In the genomic region with DNA sequence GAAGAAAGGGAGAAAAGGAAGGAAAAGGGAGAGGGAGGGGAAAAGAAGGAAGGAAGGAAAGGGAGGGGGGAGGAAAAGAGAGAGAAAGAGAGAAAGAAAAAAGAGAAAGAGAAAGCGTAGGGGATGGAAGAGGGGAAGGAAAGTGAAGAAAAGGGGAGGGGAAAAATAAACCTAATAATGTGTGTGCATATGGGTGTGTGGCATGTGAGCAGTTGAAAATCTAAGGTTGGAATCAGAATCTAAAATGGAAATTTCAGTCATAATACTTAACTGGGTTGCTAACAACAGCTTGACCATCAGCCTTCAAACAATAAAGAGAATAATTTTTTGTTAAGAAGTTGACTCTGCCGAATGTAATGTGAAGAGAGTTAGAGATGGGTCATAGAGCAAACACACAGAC, we compare ENCODE assay signal across 38 cellular contexts.
"Had no signal": no experiment of that assay in that cellular context is flagged by ENCODE, and none has a peak within 500 bp of the region (broad histone marks: within the 10 kb centered on the region; RNA-seq: fewer than 3 reads in every experiment).

No MANE protein-coding gene starts in this region.

- DNase-seq: activated CD4-positive, alpha-beta memory T cell treated with anti-CD3 and anti-CD28 coated beads, Interleukin-2, amount 10 ng/mL, durations not matched to agents 7 days and 5 days; activated CD4-positive, alpha-beta T cell treated with anti-CD3 and anti-CD28 coated beads for 1 hour; activated CD4-positive, alpha-beta T cell treated with anti-CD3 and anti-CD28 coated beads for 36 hours; activated CD4-positive, alpha-beta T cell treated with anti-CD3 and anti-CD28 coated beads for 48 hours; activated CD4-positive, alpha-beta T cell treated with anti-CD3 and anti-CD28 coated beads, Interleukin-2, amount 10 ng/mL, durations not matched to agents 7 days and 5 days; activated CD4-positive, alpha-beta T cell treated with anti-CD3 and anti-CD28 coated beads, Interleukin-2, amount 50 U/mL, for 48 hours; activated CD4-positive, CD25-positive, alpha-beta regulatory T cell; activated CD8-positive, alpha-beta memory T cell treated with anti-CD3 and anti-CD28 coated beads for 24 hours; activated CD8-positive, alpha-beta memory T cell treated with anti-CD3 and anti-CD28 coated beads, Interleukin-2, amount 10 ng/mL, durations not matched to agents 7 days and 5 days; activated CD8-positive, alpha-beta memory T cell treated with anti-CD3 and anti-CD28 coated beads, Interleukin-2, amount 50 U/mL, for 48 hours; activated CD8-positive, alpha-beta T cell treated with anti-CD3 and anti-CD28 coated beads, Interleukin-2, amount 10 ng/mL, durations not matched to agents 7 days and 5 days; activated effector memory CD4-positive, alpha-beta T cell treated with Interleukin-2 at 50 U/mL for 16 hours; activated gamma-delta T cell; activated naive CD4-positive, alpha-beta T cell treated with anti-CD3 and anti-CD28 coated beads, Interleukin-2, amount 10 ng/mL, durations not matched to agents 7 days and 5 days; activated naive CD4-positive, alpha-beta T cell treated with Interleukin-2 at 50 U/mL for 16 hours; activated naive CD8-positive, alpha-beta T cell treated with anti-CD3 and anti-CD28 coated beads, Interleukin-2, amount 10 ng/mL, durations not matched to agents 7 days and 5 days; activated naive CD8-positive, alpha-beta T cell treated with anti-CD3 and anti-CD28 coated beads, Interleukin-2, amount 50 U/mL, for 24 hours; activated T-cell treated with anti-CD3 and anti-CD28 coated beads, Interleukin-2, amount 50 U/mL, for 24 hours; activated T-cell treated with anti-CD3 and anti-CD28 coated beads, Interleukin-2, amount 50 U/mL, for 48 hours; amygdala; anterior cingulate cortex; caudate nucleus; cerebellar nuclear complex; T-helper 2 cell; T-helper 9 cell had no signal

- H3K4me3 ChIP-seq: ascending aorta, cardiac muscle cell had no signal

- H3K27me3 ChIP-seq: ascending aorta had no signal

- H3K9me3 Mint-ChIP-seq: activated CD4-positive, alpha-beta memory T cell treated with anti-CD3 and anti-CD28 coated beads, Interleukin-2, amount 10 ng/mL, durations not matched to agents 7 days and 5 days; activated CD4-positive, alpha-beta T cell treated with anti-CD3 and anti-CD28 coated beads, Interleukin-2, amount 10 ng/mL, durations not matched to agents 7 days and 5 days; activated naive CD4-positive, alpha-beta T cell treated with anti-CD3 and anti-CD28 coated beads, Interleukin-2, amount 10 ng/mL, durations not matched to agents 7 days and 5 days; activated naive CD4-positive, alpha-beta T cell treated with anti-CD3 and anti-CD28 coated beads, Interleukin-2, amount 50 U/mL, for 24 hours; activated naive CD8-positive, alpha-beta T cell treated with anti-CD3 and anti-CD28 coated beads, Interleukin-2, amount 10 ng/mL, durations not matched to agents 7 days and 5 days; activated naive CD8-positive, alpha-beta T cell treated with anti-CD3 and anti-CD28 coated beads, Interleukin-2, amount 50 U/mL, for 24 hours; activated T-cell treated with anti-CD3 and anti-CD28 coated beads, Interleukin-2, amount 50 U/mL, for 24 hours; activated T-helper 2 cell treated with anti-CD3 and anti-CD28 coated beads, Interferon-gamma antibody, Interleukin-2, Interleukin-4, amounts not matched to agents 10 μg/mL and 5 μg/mL and 100 μg/mL, durations not matched to agents 14 hours and 24 hours and 36 hours; central memory CD8-positive, alpha-beta T cell; T-helper 1 cell treated with Interleukin-12 subunit alpha and Interleukin-12 subunit beta and Interleukin-4 antibody, amounts not matched to agents 30 μg/mL and 1 μg/mL, for 36 hours; T-helper 2 cell treated with Interferon-gamma antibody and Interleukin-4, amounts not matched to agents 5 μg/mL and 100 μg/mL, for 36 hours had no signal

- ATAC-seq: activated CD4-positive, alpha-beta T cell treated with anti-CD3 and anti-CD28 coated beads for 36 hours; activated CD4-positive, CD25-positive, alpha-beta regulatory T cell treated with anti-CD3 and anti-CD28 coated beads, Interleukin-2, amount 50 U/mL, for 24 hours; activated CD8-positive, alpha-beta memory T cell treated with anti-CD3 and anti-CD28 coated beads, Interleukin-2, amount 10 ng/mL, durations not matched to agents 7 days and 5 days; activated CD8-positive, alpha-beta T cell treated with anti-CD3 and anti-CD28 coated beads, Interleukin-2, amount 10 ng/mL, durations not matched to agents 7 days and 5 days; activated naive CD8-positive, alpha-beta T cell treated with anti-CD3 and anti-CD28 coated beads, Interleukin-2, amount 50 U/mL, for 24 hours had no signal

- FAIRE-seq: bronchial epithelial cell, TTC549 had no signal

- H3K27ac ChIP-seq: ascending aorta, cardiac muscle cell, VCaP had no signal

- H3K36me3 ChIP-seq: ascending aorta, cardiac muscle cell had no signal

- H3K27ac Mint-ChIP-seq: activated CD4-positive, alpha-beta memory T cell treated with anti-CD3 and anti-CD28 coated beads, Interleukin-2, amount 10 ng/mL, durations not matched to agents 7 days and 5 days; activated CD4-positive, alpha-beta T cell treated with anti-CD3 and anti-CD28 coated beads for 36 hours; activated CD4-positive, alpha-beta T cell treated with anti-CD3 and anti-CD28 coated beads, Interleukin-2, amount 10 ng/mL, durations not matched to agents 7 days and 5 days; activated CD8-positive, alpha-beta memory T cell treated with anti-CD3 and anti-CD28 coated beads, Interleukin-2, amount 10 ng/mL, durations not matched to agents 7 days and 5 days; activated CD8-positive, alpha-beta T cell treated with anti-CD3 and anti-CD28 coated beads, Interleukin-2, amount 10 ng/mL, durations not matched to agents 7 days and 5 days; activated naive CD4-positive, alpha-beta T cell treated with anti-CD3 and anti-CD28 coated beads, Interleukin-2, amount 10 ng/mL, durations not matched to agents 7 days and 5 days; activated naive CD4-positive, alpha-beta T cell treated with anti-CD3 and anti-CD28 coated beads, Interleukin-2, amount 50 U/mL, for 24 hours; activated naive CD8-positive, alpha-beta T cell; activated naive CD8-positive, alpha-beta T cell treated with anti-CD3 and anti-CD28 coated beads, Interleukin-2, amount 10 ng/mL, durations not matched to agents 7 days and 5 days; activated naive CD8-positive, alpha-beta T cell treated with anti-CD3 and anti-CD28 coated beads, Interleukin-2, amount 50 U/mL, for 24 hours; activated T-cell treated with anti-CD3 and anti-CD28 coated beads, Interleukin-2, amount 50 U/mL, for 24 hours; activated T-helper 2 cell treated with anti-CD3 and anti-CD28 coated beads, Interferon-gamma antibody, Interleukin-2, Interleukin-4, amounts not matched to agents 10 μg/mL and 5 μg/mL and 100 μg/mL, durations not matched to agents 14 hours and 24 hours and 36 hours; brain; T-helper 1 cell treated with Interleukin-12 subunit alpha and Interleukin-12 subunit beta and Interleukin-4 antibody, amounts not matched to agents 30 μg/mL and 1 μg/mL, for 36 hours; T-helper 2 cell treated with Interferon-gamma antibody and Interleukin-4, amounts not matched to agents 5 μg/mL and 100 μg/mL, for 36 hours had no signal

- H3K4me3 Mint-ChIP-seq: activated CD4-positive, alpha-beta memory T cell treated with anti-CD3 and anti-CD28 coated beads, Interleukin-2, amount 10 ng/mL, durations not matched to agents 7 days and 5 days; activated CD4-positive, alpha-beta T cell treated with anti-CD3 and anti-CD28 coated beads for 36 hours; activated CD4-positive, alpha-beta T cell treated with anti-CD3 and anti-CD28 coated beads, Interleukin-2, amount 10 ng/mL, durations not matched to agents 7 days and 5 days; activated CD8-positive, alpha-beta memory T cell treated with anti-CD3 and anti-CD28 coated beads, Interleukin-2, amount 10 ng/mL, durations not matched to agents 7 days and 5 days; activated CD8-positive, alpha-beta T cell treated with anti-CD3 and anti-CD28 coated beads, Interleukin-2, amount 10 ng/mL, durations not matched to agents 7 days and 5 days; activated naive CD4-positive, alpha-beta T cell treated with anti-CD3 and anti-CD28 coated beads, Interleukin-2, amount 10 ng/mL, durations not matched to agents 7 days and 5 days; activated naive CD4-positive, alpha-beta T cell treated with anti-CD3 and anti-CD28 coated beads, Interleukin-2, amount 50 U/mL, for 24 hours; activated naive CD8-positive, alpha-beta T cell; activated naive CD8-positive, alpha-beta T cell treated with anti-CD3 and anti-CD28 coated beads, Interleukin-2, amount 10 ng/mL, durations not matched to agents 7 days and 5 days; activated naive CD8-positive, alpha-beta T cell treated with anti-CD3 and anti-CD28 coated beads, Interleukin-2, amount 50 U/mL, for 24 hours; activated T-cell treated with anti-CD3 and anti-CD28 coated beads, Interleukin-2, amount 50 U/mL, for 24 hours; brain; central memory CD8-positive, alpha-beta T cell; T-helper 1 cell treated with Interleukin-12 subunit alpha and Interleukin-12 subunit beta and Interleukin-4 antibody, amounts not matched to agents 30 μg/mL and 1 μg/mL, for 36 hours; T-helper 2 cell treated with Interferon-gamma antibody and Interleukin-4, amounts not matched to agents 5 μg/mL and 100 μg/mL, for 36 hours had no signal

- H3K4me1 ChIP-seq: ascending aorta had no signal

- H3K36me3 Mint-ChIP-seq: activated CD8-positive, alpha-beta memory T cell treated with anti-CD3 and anti-CD28 coated beads, Interleukin-2, amount 10 ng/mL, durations not matched to agents 7 days and 5 days; activated naive CD4-positive, alpha-beta T cell treated with anti-CD3 and anti-CD28 coated beads, Interleukin-2, amount 10 ng/mL, durations not matched to agents 7 days and 5 days; activated naive CD4-positive, alpha-beta T cell treated with anti-CD3 and anti-CD28 coated beads, Interleukin-2, amount 50 U/mL, for 24 hours; activated naive CD8-positive, alpha-beta T cell; activated naive CD8-positive, alpha-beta T cell treated with anti-CD3 and anti-CD28 coated beads, Interleukin-2, amount 10 ng/mL, durations not matched to agents 7 days and 5 days; brain had no signal

- H3K9me3 ChIP-seq: ascending aorta had no signal

- H3K4me1 Mint-ChIP-seq: activated CD4-positive, alpha-beta memory T cell treated with anti-CD3 and anti-CD28 coated beads, Interleukin-2, amount 10 ng/mL, durations not matched to agents 7 days and 5 days; activated CD4-positive, alpha-beta T cell treated with anti-CD3 and anti-CD28 coated beads for 36 hours; activated CD4-positive, alpha-beta T cell treated with anti-CD3 and anti-CD28 coated beads, Interleukin-2, amount 10 ng/mL, durations not matched to agents 7 days and 5 days; activated CD8-positive, alpha-beta memory T cell treated with anti-CD3 and anti-CD28 coated beads, Interleukin-2, amount 10 ng/mL, durations not matched to agents 7 days and 5 days; activated naive CD4-positive, alpha-beta T cell treated with anti-CD3 and anti-CD28 coated beads, Interleukin-2, amount 10 ng/mL, durations not matched to agents 7 days and 5 days; activated naive CD4-positive, alpha-beta T cell treated with anti-CD3 and anti-CD28 coated beads, Interleukin-2, amount 50 U/mL, for 24 hours; activated naive CD8-positive, alpha-beta T cell treated with anti-CD3 and anti-CD28 coated beads, Interleukin-2, amount 10 ng/mL, durations not matched to agents 7 days and 5 days; activated naive CD8-positive, alpha-beta T cell treated with anti-CD3 and anti-CD28 coated beads, Interleukin-2, amount 50 U/mL, for 24 hours; central memory CD8-positive, alpha-beta T cell had no signal
